In the genomic region with DNA sequence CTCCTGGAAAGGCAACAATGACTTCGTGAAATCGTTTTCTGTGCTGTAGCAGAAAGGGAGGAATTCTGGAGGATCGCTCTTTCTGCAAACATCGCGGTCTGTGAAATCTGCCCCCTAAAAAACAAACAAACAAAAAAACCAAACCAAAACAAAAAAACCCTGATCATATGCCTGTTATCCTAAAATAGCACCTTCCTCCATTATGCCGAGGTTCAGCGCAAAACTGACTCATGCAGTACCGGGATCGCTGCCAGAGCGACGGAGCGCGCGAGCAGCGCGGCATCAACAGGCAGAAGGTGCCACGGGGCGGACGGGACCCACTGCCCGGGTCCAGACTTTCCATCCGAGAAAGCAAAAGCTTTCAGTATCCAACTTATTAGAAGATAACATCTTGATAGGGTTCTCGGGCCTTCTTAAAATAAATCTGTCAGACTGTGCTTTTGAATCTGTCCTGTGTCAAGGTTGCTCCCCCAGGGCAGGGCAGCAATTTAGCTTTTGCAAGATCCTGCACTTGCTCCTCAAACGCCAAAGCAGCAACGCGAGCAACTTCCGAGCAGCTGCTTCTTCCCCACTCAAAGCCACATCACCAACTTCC, we compare ENCODE assay signal across 8 cellular contexts.
A peak's percentile ranks its signal among the peaks of the same experiment; 100 is the strongest.
DNase-seq lines count a peak whose midpoint lies in the region; ATAC-seq and TF ChIP-seq lines count a peak whose summit lies in the region.

No MANE protein-coding gene starts in this region.

- ATAC-seq in HG03460 (IDR thresholded peaks at IDR 0.05; ENCODE audit: unreplicated experiment) = no peak
- no peak for ATAC-seq in GM19397 (IDR thresholded peaks at IDR 0.05; ENCODE audit: unreplicated experiment)

- no peak for TF ChIP-seq CTCF in mammary epithelial cell (conservative IDR thresholded peaks at IDR 0.05 in 1 of 2, IDR thresholded peaks at IDR 0.05 in 1 of 2; ENCODE audit: extremely low read depth in 1 of 2, insufficient read depth in 1 of 2, low read depth in 1 of 2, low read length in 2 of 2)

- H3K27me3 ChIP-seq in mammary epithelial cell (ENCODE audit: insufficient read depth, low read length) (peaks cover 2% of the 10 kb centered on the region), thymus (ENCODE audit: control insufficient read depth, insufficient read depth) (no peaks in the 10 kb centered on the region)

- no peaks in the 10 kb centered on the region for H3K79me2 ChIP-seq in mammary epithelial cell (ENCODE audit: insufficient read depth, low read length)

- H3K36me3 ChIP-seq in mammary epithelial cell (ENCODE audit: insufficient read depth, low read length) (no peaks in the 10 kb centered on the region), thymus (ENCODE audit: control insufficient read depth, insufficient read depth) (no peaks in the 10 kb centered on the region)

- CTCF ChIA-PET in mammary epithelial cell (lab: Charles Lee; ENCODE audit: low non-redundant PET) = no interaction called here

- 3% methylated on average over 18 of the region's 26 CpGs for WGBS in mammary epithelial cell (ENCODE audit: low coverage, missing lambda C conversion rate)
- 34% methylated on average over 26 of the region's 26 CpGs for WGBS in thymus

- no TSS peak for BruUV-seq in mammary epithelial cell (replicated peaks; lab: Mats Ljungman, UMichigan)

- DNase-seq in NCI-H146 (lab: John Stamatoyannopoulos, UW) = peak; percentile 20
- no peak for DNase-seq in NCI-H146 treated with DMSO at 0.1 percent for 48 hours (lab: John Stamatoyannopoulos, UW; ENCODE audit: unreplicated experiment)
- DNase-seq in NCI-H460 (ENCODE audit: extremely low read depth, low read depth) = peak; percentile 17
- DNase-seq in mammary epithelial cell = peak; percentile 48
- peak; percentile 64 for DNase-seq in left kidney (ENCODE audit: low read depth, low spot score)

- peak overlapping the region; percentile 11 for H3K9ac ChIP-seq in mammary epithelial cell (ENCODE audit: insufficient read depth, low read length)

- H3K4me2 ChIP-seq in mammary epithelial cell (ENCODE audit: insufficient read depth, low read depth, low read length) = peak overlapping the region; percentile 92

- H3K4me1 ChIP-seq in mammary epithelial cell (ENCODE audit: insufficient read depth, low read length) (no peaks in the 10 kb centered on the region), thymus (ENCODE audit: control insufficient read depth, insufficient read depth, low read length) (no peaks in the 10 kb centered on the region)

- H3K9me3 ChIP-seq in mammary epithelial cell (replicated peaks; ENCODE audit: insufficient read depth, low read length) = no peaks in the 10 kb centered on the region
- H3K9me3 ChIP-seq in thymus (ENCODE audit: control insufficient read depth) = no peaks in the 10 kb centered on the region

- H3K27ac ChIP-seq in mammary epithelial cell (ENCODE audit: insufficient read depth, low read depth, low read length) (no peak overlapping the region), thymus (ENCODE audit: low read depth) (no peak overlapping the region)

- dilution Hi-C loops in mammary epithelial cell (cut with HindIII; ENCODE audit: low sequenced_read_pairs) = no loop called here

- peak overlapping the region; percentile 81 for H2AFZ ChIP-seq in mammary epithelial cell (ENCODE audit: low read depth, low read length)

- in situ Hi-C loops in mammary epithelial cell (cut with MboI; ENCODE audit: low sequenced_read_pairs in 2 of 2) = loop anchor here in 1 of 2 donors (25.0 kb wide), 2 partner anchors 491 to 991 kb away; partner anchors contain the start of gene ATP13A4

- H4K20me1 ChIP-seq in mammary epithelial cell (ENCODE audit: insufficient read depth, low read length) = no peaks in the 10 kb centered on the region

- intact Hi-C loops in mammary epithelial cell (cut with micrococcal nuclease) = no loop called here

- peak overlapping the region; percentile 26 to 49 (median 47) for H3K4me3 ChIP-seq in mammary epithelial cell (replicated peaks in 1 of 3; ENCODE audit: insufficient read depth in 1 of 3, low read depth in 2 of 3, low read length in 3 of 3)
- peak overlapping the region; percentile 5 for H3K4me3 ChIP-seq in thymus (ENCODE audit: low read length)
